In genomic region chr19:34991542-34992333, GRCh38 we compare ENCODE assay signal across 19 cellular contexts. TPM values are rescaled to one million over a fixed set of nuclear protein-coding genes. Genes with fewer than 3 reads are reported as not detected.
DNase-seq lines count a peak whose midpoint lies in the region; ATAC-seq lines count a peak whose summit lies in the region.
"Had no signal": no experiment of that assay in that cellular context is flagged by ENCODE, and none has a peak within 500 bp of the region (broad histone marks: within the 10 kb centered on the region; RNA-seq: fewer than 3 reads in every experiment).

No MANE protein-coding gene starts in this region.

- peaks cover 22% of the 10 kb centered on the region for H3K4me1 Mint-ChIP-seq in activated CD4-positive, alpha-beta T cell treated with anti-CD3 and anti-CD28 coated beads, Interleukin-2, amount 10 ng/mL, durations not matched to agents 24 days and 14 days
- H3K4me1 Mint-ChIP-seq in T-cell, result peaks cover 17 to 79% (median 57%) of the 10 kb centered on the region in 3 donors
- peaks cover 50% of the 10 kb centered on the region for H3K4me1 Mint-ChIP-seq in activated naive CD8-positive, alpha-beta T cell treated with anti-CD3 and anti-CD28 coated beads for 36 hours
- peaks cover 8 to 27% of the 10 kb centered on the region in 2 donors for H3K4me1 Mint-ChIP-seq in natural killer cell treated with Interleukin-12 subunit alpha and Interleukin-12 subunit beta and Interleukin-15 and Interleukin-18, amount 100 ng/mL, for 72 hours (ENCODE audit: low read depth in 2 of 2)

- no peaks in the 10 kb centered on the region for H3K36me3 ChIP-seq in neuronal stem cell (replicated peaks in 1 of 2; ENCODE audit: control insufficient read depth in 2 of 2, insufficient read depth in 2 of 2, low read length in 2 of 2)

- no peak overlapping the region for H3K9ac ChIP-seq in neuronal stem cell (ENCODE audit: low read depth, low read length, poor library complexity)

- H3K4me2 ChIP-seq in neuronal stem cell (ENCODE audit: insufficient read depth, low read length, poor library complexity, severe bottlenecking), result no peak overlapping the region
- H3K4me2 ChIP-seq: GM23338 had no signal

- CTCF ChIA-PET in T-cell (lab: Charles Lee), result no interaction called here

- no peak overlapping the region for H3K14ac ChIP-seq in neuronal stem cell (ENCODE audit: low read length)

- H2AFZ ChIP-seq in neuronal stem cell (ENCODE audit: low read length), result no peak overlapping the region
- H2AFZ ChIP-seq: GM23338 had no signal

- H3K4me3 Mint-ChIP-seq in activated CD4-positive, alpha-beta T cell treated with anti-CD3 and anti-CD28 coated beads, Interleukin-2, amount 10 ng/mL, durations not matched to agents 24 days and 14 days, result no peak overlapping the region
- H3K4me3 Mint-ChIP-seq in T-cell, result peak overlapping the region in 2 of 3 donors; percentile 46 to 63
- no peak overlapping the region for H3K4me3 Mint-ChIP-seq in activated naive CD8-positive, alpha-beta T cell treated with anti-CD3 and anti-CD28 coated beads for 36 hours
- H3K4me3 Mint-ChIP-seq in natural killer cell treated with Interleukin-12 subunit alpha and Interleukin-12 subunit beta and Interleukin-15 and Interleukin-18, amount 100 ng/mL, for 72 hours, result peak overlapping the region; percentile 63
- H3K4me3 Mint-ChIP-seq: GM23338 had no signal

- H3K27me3 ChIP-seq in neuronal stem cell (ENCODE audit: control insufficient read depth in 3 of 3, insufficient read depth in 3 of 3, low read depth in 1 of 3, low read length in 3 of 3), result no peaks in the 10 kb centered on the region

- POLR2A ChIA-PET in T-cell (lab: Charles Lee), result interaction anchor here in 1 of 2 donors (0.7 kb wide), 1 partner anchor 21 kb away, joined by 3 read pairs; no protein-coding TSS in a partner anchor

- intact Hi-C loops in activated CD4-positive, alpha-beta T cell treated with anti-CD3 and anti-CD28 coated beads, Interleukin-2, amount 10 ng/mL, durations not matched to agents 24 days and 14 days (cut with micrococcal nuclease), result loop anchor here (2.0 kb wide), 1 partner anchor 19 kb away; no protein-coding TSS in a partner anchor
- intact Hi-C loops in head of caudate nucleus (cut with DNase I), result no loop called here

- H3K27ac ChIP-seq in neuronal stem cell (replicated peaks; ENCODE audit: low read length), result no peak overlapping the region

- no peak overlapping the region for H2BK5ac ChIP-seq in neuronal stem cell (ENCODE audit: low read length)

- no peak for DNase-seq in activated CD4-positive, alpha-beta T cell treated with anti-CD3 and anti-CD28 coated beads, Interleukin-2, amount 10 ng/mL, durations not matched to agents 24 days and 14 days
- DNase-seq in activated CD4-positive, alpha-beta T cell treated with anti-CD3 and anti-CD28 coated beads for 4 hours, result no peak
- DNase-seq in T-cell (no peak), neuronal stem cell (ENCODE audit: low spot score) (no peak), head of caudate nucleus (no peak)
- DNase-seq in activated naive CD8-positive, alpha-beta T cell treated with anti-CD3 and anti-CD28 coated beads for 36 hours, result no peak
- DNase-seq in natural killer cell treated with Interleukin-12 subunit alpha and Interleukin-12 subunit beta and Interleukin-15 and Interleukin-18, amount 100 ng/mL, for 72 hours (ENCODE audit: low spot score), result no peak
- DNase-seq: 8988T, C1 segment of cervical spinal cord, DND-41, KBM-7, NCI-H1417 treated with DMSO at 0.1 percent for 48 hours, NCI-H2029, NCI-H2171, NCI-H748 treated with DMSO at 0.1 percent for 48 hours, RPMI8226 had no signal

- ATAC-seq in T-cell (replicated peaks in 1 of 4), result no peak
- no peak for ATAC-seq in natural killer cell treated with Interleukin-12 subunit alpha and Interleukin-12 subunit beta and Interleukin-15 and Interleukin-18, amount 100 ng/mL, for 72 hours
- no peak for ATAC-seq in HG02759 (IDR thresholded peaks at IDR 0.05; ENCODE audit: unreplicated experiment)
- ATAC-seq: GM23338 had no signal

- no peak overlapping the region for H3K18ac ChIP-seq in neuronal stem cell (ENCODE audit: low read length)

- H2AK5ac ChIP-seq in neuronal stem cell (ENCODE audit: low read depth, low read length), result no peak overlapping the region

- no peak overlapping the region for H3K4me3 ChIP-seq in neuronal stem cell (ENCODE audit: low read length in 2 of 2)
- H3K4me3 ChIP-seq: GM23338 had no signal

- WGBS in neuronal stem cell (ENCODE audit: extremely low coverage in 2 of 2, insufficient read length in 2 of 2, insufficient replicate concordance in 1 of 2), 2 donors, result no CpG with 5 or more reads among the region's 8 CpGs

- H3K4me1 ChIP-seq in neuronal stem cell (ENCODE audit: control insufficient read depth in 2 of 2, insufficient read depth in 1 of 2, low read depth in 1 of 2, low read length in 2 of 2), result no peaks in the 10 kb centered on the region

- H3K9me3 Mint-ChIP-seq in activated CD4-positive, alpha-beta T cell treated with anti-CD3 and anti-CD28 coated beads, Interleukin-2, amount 10 ng/mL, durations not matched to agents 24 days and 14 days, result no peaks in the 10 kb centered on the region
- H3K9me3 Mint-ChIP-seq in T-cell, result no peaks in the 10 kb centered on the region
- H3K9me3 Mint-ChIP-seq in activated naive CD8-positive, alpha-beta T cell treated with anti-CD3 and anti-CD28 coated beads for 36 hours, result peaks cover 3% of the 10 kb centered on the region
- H3K9me3 Mint-ChIP-seq in natural killer cell treated with Interleukin-12 subunit alpha and Interleukin-12 subunit beta and Interleukin-15 and Interleukin-18, amount 100 ng/mL, for 72 hours, result no peaks in the 10 kb centered on the region

- no peak overlapping the region for H2BK12ac ChIP-seq in neuronal stem cell (ENCODE audit: low read length)

- no peak overlapping the region for H2BK120ac ChIP-seq in neuronal stem cell (ENCODE audit: low read depth, low read length)

- peaks cover 2% of the 10 kb centered on the region for H3K27me3 Mint-ChIP-seq in activated CD4-positive, alpha-beta T cell treated with anti-CD3 and anti-CD28 coated beads, Interleukin-2, amount 10 ng/mL, durations not matched to agents 24 days and 14 days
- H3K27me3 Mint-ChIP-seq in T-cell, result no peaks in the 10 kb centered on the region
- no peaks in the 10 kb centered on the region for H3K27me3 Mint-ChIP-seq in activated naive CD8-positive, alpha-beta T cell treated with anti-CD3 and anti-CD28 coated beads for 36 hours
- H3K27me3 Mint-ChIP-seq in natural killer cell treated with Interleukin-12 subunit alpha and Interleukin-12 subunit beta and Interleukin-15 and Interleukin-18, amount 100 ng/mL, for 72 hours, result no peaks in the 10 kb centered on the region

- peaks cover 2% of the 10 kb centered on the region for H3K36me3 Mint-ChIP-seq in activated CD4-positive, alpha-beta T cell treated with anti-CD3 and anti-CD28 coated beads, Interleukin-2, amount 10 ng/mL, durations not matched to agents 24 days and 14 days (ENCODE audit: low read depth)
- H3K36me3 Mint-ChIP-seq in T-cell, result no peaks in the 10 kb centered on the region
- peaks cover 14% of the 10 kb centered on the region for H3K36me3 Mint-ChIP-seq in activated naive CD8-positive, alpha-beta T cell treated with anti-CD3 and anti-CD28 coated beads for 36 hours
- H3K36me3 Mint-ChIP-seq in natural killer cell treated with Interleukin-12 subunit alpha and Interleukin-12 subunit beta and Interleukin-15 and Interleukin-18, amount 100 ng/mL, for 72 hours, result no peaks in the 10 kb centered on the region

- no peak overlapping the region for H3K23ac ChIP-seq in neuronal stem cell (ENCODE audit: low read depth, low read length, poor library complexity)

- H3K27ac Mint-ChIP-seq in activated CD4-positive, alpha-beta T cell treated with anti-CD3 and anti-CD28 coated beads, Interleukin-2, amount 10 ng/mL, durations not matched to agents 24 days and 14 days, result peak overlapping the region; percentile 94
- H3K27ac Mint-ChIP-seq in T-cell, result peak overlapping the region in 1 of 2 donors; percentile 85
- H3K27ac Mint-ChIP-seq in activated naive CD8-positive, alpha-beta T cell treated with anti-CD3 and anti-CD28 coated beads for 36 hours, result peak overlapping the region; percentile 85
- peak overlapping the region in 1 of 2 donors; percentile 39 for H3K27ac Mint-ChIP-seq in natural killer cell treated with Interleukin-12 subunit alpha and Interleukin-12 subunit beta and Interleukin-15 and Interleukin-18, amount 100 ng/mL, for 72 hours
- H3K27ac Mint-ChIP-seq: GM23338 had no signal

- no peak overlapping the region for H3K4ac ChIP-seq in neuronal stem cell (ENCODE audit: low read length)

- no peaks in the 10 kb centered on the region for H3K79me1 ChIP-seq in neuronal stem cell (ENCODE audit: low read depth, low read length)

- H3K9me3 ChIP-seq in neuronal stem cell (replicated peaks in 1 of 2; ENCODE audit: control insufficient read depth in 2 of 2, insufficient read depth in 1 of 2, low read depth in 1 of 2, low read length in 2 of 2), result peaks cover 0 to 4% of the 10 kb centered on the region in 2 donors

- H4K91ac ChIP-seq in neuronal stem cell (ENCODE audit: low read depth, low read length, poor library complexity), result no peak overlapping the region

- H2BK15ac ChIP-seq in neuronal stem cell (ENCODE audit: low read length), result no peak overlapping the region

- H4K8ac ChIP-seq in neuronal stem cell (ENCODE audit: low read depth, low read length), result no peak overlapping the region

RNA-seq across cellular contexts. Expression of gene GRAMD1A, which starts 8.4 kb away (rescaled TPM):
- 160 and 176 TPM in 2 replicates for total RNA-seq in activated CD4-positive, alpha-beta T cell treated with anti-CD3 and anti-CD28 coated beads, Interleukin-2, amount 10 ng/mL, durations not matched to agents 24 days and 14 days
- total RNA-seq in T-cell, result 100 to 1,000 TPM; 189 to 318 (median 227) TPM
- total RNA-seq in activated naive CD8-positive, alpha-beta T cell treated with anti-CD3 and anti-CD28 coated beads for 36 hours, result 100 to 1,000 TPM; 135 to 140 TPM
- 100 to 1,000 TPM in 1 of 2 donors, 10 to 100 TPM in 1; 57.8 to 106 TPM for total RNA-seq in natural killer cell treated with Interleukin-12 subunit alpha and Interleukin-12 subunit beta and Interleukin-15 and Interleukin-18, amount 100 ng/mL, for 72 hours
- polyA plus RNA-seq in neuronal stem cell (2013, experiment 1 of 2), result 74.8 TPM
- 73.3 TPM for polyA plus RNA-seq in neuronal stem cell (2013, experiment 2 of 2)

RNA-seq across cellular contexts. Expression of gene ZNF792, which starts 27.7 kb away (rescaled TPM):
- 5.0 and 5.8 TPM in 2 replicates for total RNA-seq in activated CD4-positive, alpha-beta T cell treated with anti-CD3 and anti-CD28 coated beads, Interleukin-2, amount 10 ng/mL, durations not matched to agents 24 days and 14 days
- 10 to 100 TPM; 14.1 to 29.0 (median 26.8) TPM for total RNA-seq in T-cell
- 1 to 10 TPM; 3.4 to 4.6 TPM for total RNA-seq in activated naive CD8-positive, alpha-beta T cell treated with anti-CD3 and anti-CD28 coated beads for 36 hours
- 1 to 10 TPM; 7.7 to 8.2 TPM for total RNA-seq in natural killer cell treated with Interleukin-12 subunit alpha and Interleukin-12 subunit beta and Interleukin-15 and Interleukin-18, amount 100 ng/mL, for 72 hours
- polyA plus RNA-seq in neuronal stem cell (2013, experiment 1 of 2), result 2.9 TPM
- 2.7 TPM for polyA plus RNA-seq in neuronal stem cell (2013, experiment 2 of 2)

RNA-seq across cellular contexts. Expression of gene SCN1B, which starts 38.5 kb away (rescaled TPM):
- 0.78 and 0.96 TPM in 2 replicates for total RNA-seq in activated CD4-positive, alpha-beta T cell treated with anti-CD3 and anti-CD28 coated beads, Interleukin-2, amount 10 ng/mL, durations not matched to agents 24 days and 14 days
- total RNA-seq in T-cell, result 1 to 10 TPM; 1.1 to 4.3 (median 3.7) TPM
- total RNA-seq in activated naive CD8-positive, alpha-beta T cell treated with anti-CD3 and anti-CD28 coated beads for 36 hours, result under 1 TPM; 0.45 to 0.98 TPM
- under 1 TPM; 0.52 to 0.95 TPM for total RNA-seq in natural killer cell treated with Interleukin-12 subunit alpha and Interleukin-12 subunit beta and Interleukin-15 and Interleukin-18, amount 100 ng/mL, for 72 hours
- polyA plus RNA-seq in neuronal stem cell (2013, experiment 1 of 2), result 2.8 TPM
- polyA plus RNA-seq in neuronal stem cell (2013, experiment 2 of 2), result 2.8 TPM

RNA-seq across cellular contexts. Expression of gene HPN, which starts 49.8 kb away (rescaled TPM):
- 0.09 TPM in 1 of 2 replicates, not detected in the other for total RNA-seq in activated CD4-positive, alpha-beta T cell treated with anti-CD3 and anti-CD28 coated beads, Interleukin-2, amount 10 ng/mL, durations not matched to agents 24 days and 14 days
- total RNA-seq in T-cell, result under 1 TPM in 3 of 5 donors, not detected in 2; 0.41 to 0.51 (median 0.46) TPM
- total RNA-seq in activated naive CD8-positive, alpha-beta T cell treated with anti-CD3 and anti-CD28 coated beads for 36 hours, result under 1 TPM in 1 of 2 experiments, not detected in 1; 0.31 TPM
- total RNA-seq in natural killer cell treated with Interleukin-12 subunit alpha and Interleukin-12 subunit beta and Interleukin-15 and Interleukin-18, amount 100 ng/mL, for 72 hours, result under 1 TPM in 1 of 2 donors, not detected in 1; 0.31 TPM
- 0.36 TPM for polyA plus RNA-seq in neuronal stem cell (2013, experiment 1 of 2)
- polyA plus RNA-seq in neuronal stem cell (2013, experiment 2 of 2), result 0.28 TPM
- total RNA-seq: NCI-H460 had no signal

Comparison
In these comparisons a context has a peak if more than half of its experiments do, and no peak if none do; other contexts are left out.
1. H3K4me3 Mint-ChIP-seq: peak in T-cell (2 of 3) and natural killer cell treated with Interleukin-12 subunit alpha and Interleukin-12 subunit beta and Interleukin-15 and Interleukin-18, amount 100 ng/mL, for 72 hours (single experiment); none in activated CD4-positive, alpha-beta T cell treated with anti-CD3 and anti-CD28 coated beads, Interleukin-2, amount 10 ng/mL, durations not matched to agents 24 days and 14 days (single experiment) and activated naive CD8-positive, alpha-beta T cell treated with anti-CD3 and anti-CD28 coated beads for 36 hours (single experiment).